In the genomic region with DNA sequence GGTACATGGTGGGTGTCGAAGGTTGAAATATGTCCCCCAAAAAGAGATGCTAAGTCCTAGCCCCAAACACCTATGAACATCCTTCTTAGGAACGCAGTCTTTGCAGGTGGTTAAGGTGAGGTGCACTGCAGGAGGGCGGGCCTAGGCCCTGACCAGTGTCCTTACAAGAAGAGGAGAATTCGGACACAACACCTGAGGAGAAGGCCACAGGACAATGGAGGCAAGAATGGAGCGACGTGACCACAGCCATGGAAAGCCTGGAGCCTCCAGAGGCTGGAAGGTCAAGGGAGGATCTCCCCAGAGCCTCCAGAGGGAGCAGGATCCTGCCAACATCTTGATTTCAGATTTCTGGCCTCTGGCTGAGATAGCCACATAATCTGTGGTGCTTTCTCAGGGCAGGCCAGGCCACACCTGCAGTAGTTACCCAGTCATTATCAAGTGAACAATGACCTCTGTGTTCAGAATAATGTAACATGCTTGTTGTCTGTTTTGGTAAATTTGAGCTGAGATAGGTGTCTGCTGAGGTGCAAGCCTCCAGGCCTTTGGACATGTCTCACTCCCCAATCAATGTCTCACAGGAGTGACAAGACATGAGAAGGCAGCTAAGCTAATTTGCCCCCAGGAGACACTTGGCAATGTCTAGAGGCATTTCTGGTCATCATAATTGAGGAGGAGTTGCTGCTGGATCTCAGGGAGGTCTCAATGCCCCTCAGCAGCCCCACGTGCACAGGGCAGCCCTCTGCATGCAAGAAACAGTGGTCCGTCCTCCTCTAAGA, we compare ENCODE assay signal across 16 cellular contexts.
DNase-seq lines count a peak whose midpoint lies in the region; ATAC-seq and TF ChIP-seq lines count a peak whose summit lies in the region.
"Had no signal": no experiment of that assay in that cellular context is flagged by ENCODE, and none has a peak within 500 bp of the region (broad histone marks: within the 10 kb centered on the region; RNA-seq: fewer than 3 reads in every experiment).

No MANE protein-coding gene starts in this region.

- no peaks in the 10 kb centered on the region for H3K36me3 ChIP-seq in vagina
- H3K36me3 ChIP-seq: BLaER1 treated with 17β-estradiol and CSF1 and Interleukin-3, amounts not matched to agents 10 nM and 100 nM had no signal

- no peak for ATAC-seq in GM19351 (IDR thresholded peaks at IDR 0.05; ENCODE audit: unreplicated experiment)
- ATAC-seq: K562 had no signal

- no peak overlapping the region for H3K4me3 ChIP-seq in vagina
- H3K4me3 ChIP-seq: BLaER1 treated with 17β-estradiol and CSF1 and Interleukin-3, amounts not matched to agents 10 nM and 100 nM; K562 had no signal

- H3K27ac ChIP-seq in vagina, result no peak overlapping the region
- H3K27ac ChIP-seq: BLaER1 treated with 17β-estradiol and CSF1 and Interleukin-3, amounts not matched to agents 10 nM and 100 nM; RWPE1 had no signal

- no peaks in the 10 kb centered on the region for H3K9me3 ChIP-seq in vagina

- H3K27me3 ChIP-seq in vagina, result no peaks in the 10 kb centered on the region

- intact Hi-C loops in posterior vena cava (cut with DNase I), result no loop called here
- intact Hi-C loops in vagina (cut with DNase I), result no loop called here

- TF ChIP-seq CTCF in vagina (IDR thresholded peaks at IDR 0.05), result no peak

- no peak for TF ChIP-seq POLR2A in vagina (IDR thresholded peaks at IDR 0.05)

- H3K4me1 ChIP-seq in vagina, result no peaks in the 10 kb centered on the region

- DNase-seq in activated CD8-positive, alpha-beta memory T cell treated with anti-CD3 and anti-CD28 coated beads for 24 hours, result peak; percentile 15
- DNase-seq in activated CD8-positive, alpha-beta memory T cell treated with anti-CD3 and anti-CD28 coated beads, Interleukin-2, amount 50 U/mL, for 4 hours, result no peak
- DNase-seq in islet precursor cell (peak; percentile 47), posterior vena cava (ENCODE audit: low spot score) (peak; percentile 16), vagina (ENCODE audit: extremely low spot score in 2 of 2) (peak; percentile 47 to 49), NCI-H446 (lab: John Stamatoyannopoulos, UW) (no peak)
- no peak for DNase-seq in stimulated activated CD4-positive, alpha-beta T cell treated with anti-CD3 and anti-CD28 coated beads, Interleukin-4, amount 100 ng/mL, for 1 hour
- DNase-seq: GF-D8, HFFc6, NCI-H1436 treated with DMSO at 0.1 percent for 48 hours, NCI-H2081, NCI-H524 had no signal

Comparison
In these comparisons a context has a peak if more than half of its experiments do, and no peak if none do; other contexts are left out.
1. DNase-seq: peak in activated CD8-positive, alpha-beta memory T cell treated with anti-CD3 and anti-CD28 coated beads for 24 hours (single experiment), islet precursor cell (single experiment), posterior vena cava (single experiment) and vagina (2 of 2); none in activated CD8-positive, alpha-beta memory T cell treated with anti-CD3 and anti-CD28 coated beads, Interleukin-2, amount 50 U/mL, for 4 hours (single experiment), NCI-H446 (0 of 2) and stimulated activated CD4-positive, alpha-beta T cell treated with anti-CD3 and anti-CD28 coated beads, Interleukin-4, amount 100 ng/mL, for 1 hour (single experiment).